In genomic region chr2:46098606-46099005, GRCh38 we compare ENCODE assay signal across 10 cellular contexts.
DNase-seq lines count a peak whose midpoint lies in the region; ATAC-seq and TF ChIP-seq lines count a peak whose summit lies in the region.
"Had no signal": no experiment of that assay in that cellular context is flagged by ENCODE, and none has a peak within 500 bp of the region (broad histone marks: within the 10 kb centered on the region; RNA-seq: fewer than 3 reads in every experiment).

No MANE protein-coding gene starts in this region.

- peak; percentile 63 for ATAC-seq in left colon
- no peak for ATAC-seq in GM21825 (IDR thresholded peaks at IDR 0.05; ENCODE audit: unreplicated experiment)
- no peak for ATAC-seq in aorta (ENCODE audit: low FRiP score)
- ATAC-seq in HG03108 (IDR thresholded peaks at IDR 0.05; ENCODE audit: unreplicated experiment) = no peak

- no peaks in the 10 kb centered on the region for H3K4me1 ChIP-seq in aorta (ENCODE audit: control insufficient read depth in 1 of 2, insufficient read depth in 2 of 2, low read length in 2 of 2)
- no peaks in the 10 kb centered on the region for H3K4me1 ChIP-seq in Caco-2

- peaks cover 21% of the 10 kb centered on the region for H3K9me3 Mint-ChIP-seq in Caco-2 (ENCODE audit: unreplicated experiment)

- TF ChIP-seq CTCF in HFF-Myc (IDR thresholded peaks at IDR 0.05; ENCODE audit: low read depth, low read length, missing control alignments) (no peak), astrocyte of the cerebellum (IDR thresholded peaks at IDR 0.05; ENCODE audit: low read depth, low read length, missing control alignments) (no peak), Caco-2 (IDR thresholded peaks at IDR 0.05; ENCODE audit: insufficient read depth in 1 of 2, low read depth in 1 of 2, low read length in 1 of 2, severe bottlenecking in 1 of 2, unreplicated experiment in 1 of 2) (no peak)

- in situ Hi-C loops in ACHN (cut with HindIII; ENCODE audit: low pct_ligation_motif_present, low pct_unique_long_range_greater_than_20kb, low sequenced_read_pairs) = no loop called here
- in situ Hi-C loops in astrocyte of the cerebellum (cut with HindIII; ENCODE audit: low sequenced_read_pairs) = no loop called here

- DNase-seq in ACHN = peak; percentile 27
- peak; percentile 37 for DNase-seq in HFF-Myc (ENCODE audit: extremely low read depth, low read depth)
- peak; percentile 69 for DNase-seq in astrocyte of the cerebellum (ENCODE audit: low read depth)
- no peak for DNase-seq in left colon
- DNase-seq in aorta = no peak
- DNase-seq in Caco-2 = no peak
- DNase-seq: KBM-7, RPMI8226 had no signal

- no peaks in the 10 kb centered on the region for H3K4me1 Mint-ChIP-seq in Caco-2 (ENCODE audit: low read depth, unreplicated experiment)

- no peaks in the 10 kb centered on the region for H3K27me3 Mint-ChIP-seq in Caco-2 (ENCODE audit: insufficient read depth, unreplicated experiment)

- H3K9me3 ChIP-seq in aorta (ENCODE audit: control insufficient read depth, low read length) = no peaks in the 10 kb centered on the region
- 0 out of 2 replicates have a peak, but pooled peaks cover 3% of the 10 kb centered on the region for H3K9me3 ChIP-seq in Caco-2

- no peak overlapping the region for H3K4me3 Mint-ChIP-seq in Caco-2 (ENCODE audit: unreplicated experiment)

- H3K36me3 ChIP-seq in aorta (ENCODE audit: control insufficient read depth in 1 of 2, insufficient read depth in 2 of 2, low read length in 1 of 2) = no peaks in the 10 kb centered on the region
- H3K36me3 ChIP-seq in Caco-2 (ENCODE audit: control insufficient read depth, insufficient read depth, low read length) = no peaks in the 10 kb centered on the region

- CTCF ChIA-PET in Caco-2 (lab: Charles Lee) = no interaction called here

- 34 to 42% methylated on average over 1 of the region's 1 CpG for WGBS in aorta, 2 donors

- no peak overlapping the region for H3K27ac Mint-ChIP-seq in Caco-2 (ENCODE audit: unreplicated experiment)

- no TSS peak for BruUV-seq in Caco-2 (replicated peaks; lab: Mats Ljungman, UMichigan)

- no peak overlapping the region for H3K4me3 ChIP-seq in HFF-Myc (replicated peaks; ENCODE audit: low read depth, low read length)
- H3K4me3 ChIP-seq in astrocyte of the cerebellum (ENCODE audit: low read depth, low read length) = no peak overlapping the region
- no peak overlapping the region for H3K4me3 ChIP-seq in aorta (ENCODE audit: low read length in 2 of 2)
- no peak overlapping the region for H3K4me3 ChIP-seq in Caco-2 (ENCODE audit: low read depth, low read length)

- intact Hi-C loops in left colon (cut with DNase I, micrococcal nuclease) (no loop called here), aorta (cut with DNase I) (no loop called here), Caco-2 (cut with micrococcal nuclease; ENCODE audit: unreplicated experiment) (no loop called here)

- H3K36me3 Mint-ChIP-seq in Caco-2 (ENCODE audit: insufficient read depth, unreplicated experiment) = no peaks in the 10 kb centered on the region

- POLR2A ChIA-PET in Caco-2 (lab: Charles Lee) = no interaction called here

- no peak overlapping the region for H3K27ac ChIP-seq in aorta (ENCODE audit: low read depth in 1 of 2, low read length in 2 of 2)

- H3K27me3 ChIP-seq in aorta (ENCODE audit: control insufficient read depth in 1 of 2, insufficient read depth in 2 of 2, low read length in 1 of 2) = no peaks in the 10 kb centered on the region
- no peaks in the 10 kb centered on the region for H3K27me3 ChIP-seq in Caco-2 (replicated peaks; ENCODE audit: control insufficient read depth, insufficient read depth, low read length)

Comparison
In these comparisons a context has a peak if more than half of its experiments do, and no peak if none do; other contexts are left out.
1. DNase-seq: peak in ACHN (single experiment), HFF-Myc (single experiment) and astrocyte of the cerebellum (single experiment); none in left colon (0 of 2), aorta (0 of 2) and Caco-2 (0 of 2).